ENCODE assay signal across 9 cellular contexts in genomic region chr17:15981208-15981607, GRCh38. TPM values are rescaled to one million over a fixed set of nuclear protein-coding genes. Genes with fewer than 3 reads are reported as not detected.
DNase-seq lines count a peak whose midpoint lies in the region; ATAC-seq, FAIRE-seq and TF ChIP-seq lines count a peak whose summit lies in the region.
"Had no signal": no experiment of that assay in that cellular context is flagged by ENCODE, and none has a peak within 500 bp of the region (broad histone marks: within the 10 kb centered on the region; RNA-seq: fewer than 3 reads in every experiment).

No MANE protein-coding gene starts in this region.

- no peak for TF ChIP-seq EP300 in sigmoid colon (IDR thresholded peaks at IDR 0.05)

- H3K4me1 ChIP-seq in astrocyte (ENCODE audit: insufficient read depth, low read length) (peaks cover 13% of the 10 kb centered on the region), sigmoid colon (peaks cover 0 to 13% (median 0%) of the 10 kb centered on the region in 4 donors), heart left ventricle (peaks cover 0 to 5% (median 0%) of the 10 kb centered on the region in 12 donors)

- ATAC-seq in GM19468 (IDR thresholded peaks at IDR 0.05; ENCODE audit: extremely low read depth, unreplicated experiment) = peak; percentile 70
- peak; percentile 69 for ATAC-seq in HG03521 (IDR thresholded peaks at IDR 0.05; ENCODE audit: unreplicated experiment)
- no peak for ATAC-seq in heart left ventricle

- H3K9me3 ChIP-seq in astrocyte (ENCODE audit: insufficient read depth, low read depth, low read length) (no peaks in the 10 kb centered on the region), sigmoid colon (no peaks in the 10 kb centered on the region), heart left ventricle (no peaks in the 10 kb centered on the region)
- H3K9me3 ChIP-seq: MG63 had no signal

- H3K4me1 Mint-ChIP-seq in astrocyte (ENCODE audit: low read depth, unreplicated experiment) (peaks cover 12% of the 10 kb centered on the region), endothelial cell (ENCODE audit: unreplicated experiment) (peaks cover 6% of the 10 kb centered on the region)

- H3K36me3 ChIP-seq in astrocyte (ENCODE audit: insufficient read depth, low read length) (peaks cover 13% of the 10 kb centered on the region), sigmoid colon (peaks cover 8 to 67% (median 25%) of the 10 kb centered on the region in 4 donors), heart left ventricle (peaks cover 0 to 91% (median 80%) of the 10 kb centered on the region in 9 donors)

- H3K79me2 ChIP-seq in astrocyte (ENCODE audit: insufficient read depth, low read length) = peaks cover 3% of the 10 kb centered on the region

- no peak for FAIRE-seq in astrocyte (lab: Jason Lieb, UNC)

- H3K27me3 ChIP-seq in astrocyte (ENCODE audit: insufficient read depth, low read length) = no peaks in the 10 kb centered on the region
- H3K27me3 ChIP-seq in sigmoid colon = no peaks in the 10 kb centered on the region
- H3K27me3 ChIP-seq in heart left ventricle = no peaks in the 10 kb centered on the region
- H3K27me3 ChIP-seq: MG63 had no signal

- no peak overlapping the region for H3K27ac Mint-ChIP-seq in astrocyte (ENCODE audit: unreplicated experiment)
- no peak overlapping the region for H3K27ac Mint-ChIP-seq in endothelial cell (ENCODE audit: unreplicated experiment)

- no peak overlapping the region for H3K9ac ChIP-seq in astrocyte (ENCODE audit: low read length)

- H3K27me3 Mint-ChIP-seq in astrocyte (ENCODE audit: low read depth, unreplicated experiment) = no peaks in the 10 kb centered on the region
- H3K27me3 Mint-ChIP-seq in endothelial cell (ENCODE audit: unreplicated experiment) = peaks cover 2% of the 10 kb centered on the region

- no peak for TF ChIP-seq POLR2A in sigmoid colon (IDR thresholded peaks at IDR 0.05)
- TF ChIP-seq POLR2A in heart left ventricle (IDR thresholded peaks at IDR 0.05) = no peak

- no peak overlapping the region for H3K27ac ChIP-seq in astrocyte (ENCODE audit: low read depth, low read length)
- no peak overlapping the region for H3K27ac ChIP-seq in sigmoid colon
- no peak overlapping the region for H3K27ac ChIP-seq in heart left ventricle

- peak; percentile 48 for DNase-seq in ELR (ENCODE audit: low read depth)
- no peak for DNase-seq in astrocyte (ENCODE audit: low read depth)
- no peak for DNase-seq in HUDEP-2 (lab: John Stamatoyannopoulos, UW; ENCODE audit: unreplicated experiment in 76 of 76)
- DNase-seq in sigmoid colon = no peak
- DNase-seq in heart left ventricle = no peak
- no peak for DNase-seq in endothelial cell (ENCODE audit: low spot score)
- DNase-seq: MG63 had no signal

- peak overlapping the region; percentile 36 for H3K4me2 ChIP-seq in astrocyte (ENCODE audit: low read length)

- H3K4me3 ChIP-seq in astrocyte (ENCODE audit: insufficient read depth, low read depth, low read length) (no peak overlapping the region), sigmoid colon (no peak overlapping the region), heart left ventricle (no peak overlapping the region)
- H3K4me3 ChIP-seq: MG63 had no signal

- WGBS in sigmoid colon, 2 donors = 16 to 28% methylated on average over 2 of the region's 2 CpGs
- WGBS in heart left ventricle, 4 donors = 44 to 71% (median 63%) methylated on average over 2 of the region's 2 CpGs

- no peaks in the 10 kb centered on the region for H4K20me1 ChIP-seq in astrocyte (ENCODE audit: insufficient read depth, low read length)

- H3K36me3 Mint-ChIP-seq in astrocyte (ENCODE audit: low read depth, unreplicated experiment) = peaks cover 28% of the 10 kb centered on the region
- peaks cover 35% of the 10 kb centered on the region for H3K36me3 Mint-ChIP-seq in endothelial cell (ENCODE audit: low read depth, unreplicated experiment)

- no peak overlapping the region for H3K4me3 Mint-ChIP-seq in astrocyte (ENCODE audit: unreplicated experiment)
- no peak overlapping the region for H3K4me3 Mint-ChIP-seq in endothelial cell (ENCODE audit: unreplicated experiment)

- TF ChIP-seq CTCF in astrocyte (IDR thresholded peaks at IDR 0.05; ENCODE audit: insufficient read depth, low read depth, low read length) (no peak), sigmoid colon (IDR thresholded peaks at IDR 0.05) (no peak), heart left ventricle (IDR thresholded peaks at IDR 0.05) (no peak), endothelial cell (IDR thresholded peaks at IDR 0.05; ENCODE audit: unreplicated experiment) (no peak)

- H3K9me3 Mint-ChIP-seq in astrocyte (ENCODE audit: unreplicated experiment) (no peaks in the 10 kb centered on the region), endothelial cell (ENCODE audit: unreplicated experiment) (no peaks in the 10 kb centered on the region)

- no peak overlapping the region for H2AFZ ChIP-seq in astrocyte (ENCODE audit: low read depth, low read length)

- intact Hi-C loops in sigmoid colon (cut with DNase I) = no loop called here
- intact Hi-C loops in heart left ventricle (cut with DNase I) = no loop called here

RNA-seq across cellular contexts. Expression of gene ZSWIM7, which starts 18.3 kb away (rescaled TPM):
- total RNA-seq in astrocyte = 19.0 and 21.5 TPM in 2 replicates
- total RNA-seq in sigmoid colon = 10 to 100 TPM; 13.0 to 25.8 (median 18.3) TPM
- polyA plus RNA-seq in sigmoid colon = 10 to 100 TPM; 35.0 to 55.5 (median 46.2) TPM
- 10 to 100 TPM; 15.3 to 41.8 (median 31.4) TPM for total RNA-seq in heart left ventricle
- polyA plus RNA-seq in heart left ventricle = 10 to 100 TPM; 35.7 to 47.3 TPM
- total RNA-seq in endothelial cell (ENCODE audit: unreplicated experiment) = 39.4 TPM

RNA-seq across cellular contexts. Expression of gene TTC19, which starts 18.4 kb away (rescaled TPM):
- total RNA-seq in astrocyte (21.9 and 25.7 TPM in 2 replicates), sigmoid colon (10 to 100 TPM; 41.0 to 59.1 (median 42.8) TPM), heart left ventricle (10 to 100 TPM; 23.3 to 47.0 (median 29.0) TPM), endothelial cell (ENCODE audit: unreplicated experiment) (29.6 TPM)
- polyA plus RNA-seq in sigmoid colon (10 to 100 TPM; 24.6 to 33.5 (median 32.3) TPM), heart left ventricle (10 to 100 TPM; 10.3 to 28.6 TPM)

RNA-seq across cellular contexts. Expression of gene ADORA2B, which starts 36.3 kb away (rescaled TPM):
- total RNA-seq in astrocyte = 4.0 and 5.5 TPM in 2 replicates
- total RNA-seq in sigmoid colon = 1 to 10 TPM; 2.2 to 5.4 (median 3.9) TPM
- polyA plus RNA-seq in sigmoid colon = 10 to 100 TPM in 2 of 3 donors, 1 to 10 TPM in 1; 9.9 to 21.4 (median 12.0) TPM
- total RNA-seq in heart left ventricle = 1 to 10 TPM in 4 of 9 donors, under 1 TPM in 5; 0.65 to 3.1 (median 0.95) TPM
- under 1 TPM; 0.61 to 0.68 TPM for polyA plus RNA-seq in heart left ventricle
- total RNA-seq in endothelial cell (ENCODE audit: unreplicated experiment) = 5.2 TPM

Comparison
In these comparisons a context has a peak if more than half of its experiments do, and no peak if none do; other contexts are left out.
1. ATAC-seq: peak in GM19468 (single experiment) and HG03521 (single experiment); none in heart left ventricle (0 of 4).